Comparison of ENCODE assay signal across 8 cellular contexts in genomic region chr3:159763466-159764210, GRCh38.
A peak's percentile ranks its signal among the peaks of the same experiment; 100 is the strongest.
DNase-seq lines count a peak whose midpoint lies in the region; ATAC-seq and TF ChIP-seq lines count a peak whose summit lies in the region.

No MANE protein-coding gene starts in this region.

- H2BK12ac ChIP-seq in neuronal stem cell (ENCODE audit: low read length), result peak overlapping the region; percentile 46

- peak overlapping the region; percentile 57 for H2AK5ac ChIP-seq in neuronal stem cell (ENCODE audit: low read depth, low read length)

- H3K27ac ChIP-seq in CD4-positive, alpha-beta memory T cell (ENCODE audit: low read depth, low read length), result no peak overlapping the region
- H3K27ac ChIP-seq in gastroesophageal sphincter (peak overlapping the region; percentile 95 to 100 (median 98)), neuronal stem cell (replicated peaks; ENCODE audit: low read length) (peak overlapping the region; percentile 66)

- H3K27me3 Mint-ChIP-seq in CD4-positive, alpha-beta memory T cell, result peaks cover 40 to 47% of the 10 kb centered on the region in 2 donors
- H3K27me3 Mint-ChIP-seq in activated T-helper 17 cell treated with anti-CD3 and anti-CD28 coated beads, Interleukin-2, amount 50 U/mL, for 72 hours, result peaks cover 59% of the 10 kb centered on the region

- H3K27me3 ChIP-seq in CD4-positive, alpha-beta memory T cell (ENCODE audit: insufficient read depth, low read length), result peaks cover 13% of the 10 kb centered on the region
- no peaks in the 10 kb centered on the region for H3K27me3 ChIP-seq in gastroesophageal sphincter
- H3K27me3 ChIP-seq in neuronal stem cell (ENCODE audit: control insufficient read depth in 3 of 3, insufficient read depth in 3 of 3, low read depth in 1 of 3, low read length in 3 of 3), result peaks cover 0 to 88% (median 10%) of the 10 kb centered on the region in 3 experiments

- WGBS in gastroesophageal sphincter (ENCODE audit: low coverage in 1 of 2), 2 donors, result 0% methylated on average over 11 of the region's 75 CpGs; no CpG with 5 or more reads in 1 of the 2 donors
- WGBS in neuronal stem cell (ENCODE audit: extremely low coverage in 2 of 2, insufficient read length in 2 of 2, insufficient replicate concordance in 1 of 2), 2 donors, result no CpG with 5 or more reads among the region's 75 CpGs

- H3K27ac Mint-ChIP-seq in CD4-positive, alpha-beta memory T cell, result no peak overlapping the region
- no peak overlapping the region for H3K27ac Mint-ChIP-seq in activated T-helper 17 cell treated with anti-CD3 and anti-CD28 coated beads, Interleukin-2, amount 50 U/mL, for 72 hours

- TF ChIP-seq EP300 in gastroesophageal sphincter (IDR thresholded peaks at IDR 0.05), result no peak

- no peaks in the 10 kb centered on the region for H3K4me1 ChIP-seq in CD4-positive, alpha-beta memory T cell (ENCODE audit: insufficient read depth, low read length)
- H3K4me1 ChIP-seq in gastroesophageal sphincter (peaks cover 9 to 67% (median 10%) of the 10 kb centered on the region in 3 donors), neuronal stem cell (ENCODE audit: control insufficient read depth in 2 of 2, insufficient read depth in 1 of 2, low read depth in 1 of 2, low read length in 2 of 2) (peaks cover 13 to 16% of the 10 kb centered on the region in 2 donors)

- intact Hi-C loops in CD4-positive, alpha-beta memory T cell (cut with micrococcal nuclease), result no loop called here

- H3K4me1 Mint-ChIP-seq in CD4-positive, alpha-beta memory T cell, result peaks cover 7 to 22% (median 15%) of the 10 kb centered on the region in 4 donors
- H3K4me1 Mint-ChIP-seq in activated T-helper 17 cell treated with anti-CD3 and anti-CD28 coated beads, Interleukin-2, amount 50 U/mL, for 72 hours, result no peaks in the 10 kb centered on the region

- H3K36me3 Mint-ChIP-seq in CD4-positive, alpha-beta memory T cell, result no peaks in the 10 kb centered on the region
- no peaks in the 10 kb centered on the region for H3K36me3 Mint-ChIP-seq in activated T-helper 17 cell treated with anti-CD3 and anti-CD28 coated beads, Interleukin-2, amount 50 U/mL, for 72 hours (ENCODE audit: low read depth)

- CTCF ChIA-PET in CD4-positive, alpha-beta memory T cell (lab: Charles Lee; ENCODE audit: partially characterized antibody), result no interaction called here

- no peak overlapping the region for H4K8ac ChIP-seq in neuronal stem cell (ENCODE audit: low read depth, low read length)

- H3K36me3 ChIP-seq in CD4-positive, alpha-beta memory T cell (ENCODE audit: insufficient read depth, low read length), result no peaks in the 10 kb centered on the region
- H3K36me3 ChIP-seq in gastroesophageal sphincter (no peaks in the 10 kb centered on the region), neuronal stem cell (replicated peaks in 1 of 2; ENCODE audit: control insufficient read depth in 2 of 2, insufficient read depth in 2 of 2, low read length in 2 of 2) (no peaks in the 10 kb centered on the region)

- no peaks in the 10 kb centered on the region for H3K9me3 ChIP-seq in CD4-positive, alpha-beta memory T cell (ENCODE audit: control insufficient read depth in 1 of 2, low read length in 2 of 2)
- H3K9me3 ChIP-seq in gastroesophageal sphincter, result no peaks in the 10 kb centered on the region
- H3K9me3 ChIP-seq in neuronal stem cell (replicated peaks in 1 of 2; ENCODE audit: control insufficient read depth in 2 of 2, insufficient read depth in 1 of 2, low read depth in 1 of 2, low read length in 2 of 2), result no peaks in the 10 kb centered on the region

- peak overlapping the region; percentile 96 for H3K4me2 ChIP-seq in neuronal stem cell (ENCODE audit: insufficient read depth, low read length, poor library complexity, severe bottlenecking)

- TF ChIP-seq CTCF in gastroesophageal sphincter (IDR thresholded peaks at IDR 0.05), result peak; percentile 14 to 83 (median 64)

- H3K23ac ChIP-seq in neuronal stem cell (ENCODE audit: low read depth, low read length, poor library complexity), result peak overlapping the region; percentile 86

- H3K9me3 Mint-ChIP-seq in CD4-positive, alpha-beta memory T cell, result no peaks in the 10 kb centered on the region
- no peaks in the 10 kb centered on the region for H3K9me3 Mint-ChIP-seq in activated T-helper 17 cell treated with anti-CD3 and anti-CD28 coated beads, Interleukin-2, amount 50 U/mL, for 72 hours

- H3K4me3 Mint-ChIP-seq in CD4-positive, alpha-beta memory T cell, result peak overlapping the region; percentile 26 to 81 (median 72)
- H3K4me3 Mint-ChIP-seq in activated T-helper 17 cell treated with anti-CD3 and anti-CD28 coated beads, Interleukin-2, amount 50 U/mL, for 72 hours, result peak overlapping the region; percentile 73

- no peak for DNase-seq in CD4-positive, alpha-beta memory T cell
- DNase-seq in NCI-H345 (lab: John Stamatoyannopoulos, UW) (peak; percentile 89), neuronal stem cell (ENCODE audit: low spot score) (peak; percentile 79), mesenteric fat pad (ENCODE audit: low spot score) (no peak)

- H2BK120ac ChIP-seq in neuronal stem cell (ENCODE audit: low read depth, low read length), result peak overlapping the region; percentile 9

- H3K18ac ChIP-seq in neuronal stem cell (ENCODE audit: low read length), result peak overlapping the region; percentile 96

- H3K14ac ChIP-seq in neuronal stem cell (ENCODE audit: low read length), result peak overlapping the region; percentile 65

- H3K4ac ChIP-seq in neuronal stem cell (ENCODE audit: low read length), result no peak overlapping the region

- peak overlapping the region; percentile 86 for H2BK15ac ChIP-seq in neuronal stem cell (ENCODE audit: low read length)

- peak overlapping the region; percentile 92 for H3K9ac ChIP-seq in neuronal stem cell (ENCODE audit: low read depth, low read length, poor library complexity)

- H3K4me3 ChIP-seq in CD4-positive, alpha-beta memory T cell (ENCODE audit: low read length in 2 of 2), result peak overlapping the region in 1 of 2 donors; percentile 18
- H3K4me3 ChIP-seq in gastroesophageal sphincter (peak overlapping the region; percentile 55 to 92), neuronal stem cell (ENCODE audit: low read length in 2 of 2) (peak overlapping the region; percentile 51 to 92)

- peak; percentile 75 for ATAC-seq in GM19035 (IDR thresholded peaks at IDR 0.05; ENCODE audit: unreplicated experiment)
- peak; percentile 60 for ATAC-seq in HG03135 (IDR thresholded peaks at IDR 0.05; ENCODE audit: unreplicated experiment)
- ATAC-seq in activated T-helper 17 cell treated with anti-CD3 and anti-CD28 coated beads, Interleukin-2, amount 50 U/mL, for 72 hours (replicated peaks), result peak; percentile 68
- peak; percentile 81 for ATAC-seq in gastroesophageal sphincter

- TF ChIP-seq POLR2A in gastroesophageal sphincter (IDR thresholded peaks at IDR 0.05), result peak; percentile 93 to 95

- peak overlapping the region; percentile 87 for H2BK5ac ChIP-seq in neuronal stem cell (ENCODE audit: low read length)

- H3K79me1 ChIP-seq in neuronal stem cell (ENCODE audit: low read depth, low read length), result no peaks in the 10 kb centered on the region

- no peak overlapping the region for H4K91ac ChIP-seq in neuronal stem cell (ENCODE audit: low read depth, low read length, poor library complexity)

- H2AFZ ChIP-seq in neuronal stem cell (ENCODE audit: low read length), result peak overlapping the region; percentile 98

- POLR2A ChIA-PET in CD4-positive, alpha-beta memory T cell (lab: Charles Lee; ENCODE audit: partially characterized antibody), result no interaction called here

Comparison
In these comparisons a context has a peak if more than half of its experiments do, and no peak if none do; other contexts are left out.
1. DNase-seq: peak in NCI-H345 (single experiment) and neuronal stem cell (single experiment); none in CD4-positive, alpha-beta memory T cell (0 of 5) and mesenteric fat pad (single experiment).
2. Peak in every context shown above with its lines, with median percentiles within 50 percentile points of each other: ATAC-seq.